Comparison of ENCODE assay signal across 25 cellular contexts in genomic region chr4:77605210-77605902, GRCh38. TPM values are rescaled to one million over a fixed set of nuclear protein-coding genes. Genes with fewer than 3 reads are reported as not detected.
"Had no signal": no experiment of that assay in that cellular context is flagged by ENCODE, and none has a peak within 500 bp of the region (broad histone marks: within the 10 kb centered on the region; RNA-seq: fewer than 3 reads in every experiment).

CXCL13 (plus strand) TSS chr4:77605820; CDS start chr4:77605866, 46 bp downstream.

- H3K27me3 ChIP-seq: cardiac muscle cell, esophagus muscularis mucosa, right atrium auricular region, stomach, upper lobe of left lung had no signal

- H3K27ac ChIP-seq: cardiac muscle cell, esophagus muscularis mucosa, prostate gland, right atrium auricular region, stomach, upper lobe of left lung had no signal

- H3K36me3 ChIP-seq: cardiac muscle cell, esophagus muscularis mucosa, prostate gland, right atrium auricular region, stomach, upper lobe of left lung had no signal

- H3K9me3 ChIP-seq: esophagus muscularis mucosa, mucosa of descending colon, prostate gland, right atrium auricular region, stomach, upper lobe of left lung had no signal

- H3K4me1 ChIP-seq: prostate gland, right atrium auricular region had no signal

- H3K4me3 ChIP-seq: cardiac muscle cell, esophagus muscularis mucosa, mucosa of descending colon, prostate gland, right atrium auricular region, stomach, upper lobe of left lung had no signal

- DNase-seq: activated CD4-positive, alpha-beta memory T cell treated with anti-CD3 and anti-CD28 coated beads, Interleukin-2, amount 10 ng/mL, durations not matched to agents 7 days and 5 days; activated CD4-positive, alpha-beta T cell treated with anti-CD3 and anti-CD28 coated beads for 4 hours; activated CD8-positive, alpha-beta memory T cell treated with anti-CD3 and anti-CD28 coated beads, Interleukin-2, amount 10 ng/mL, durations not matched to agents 7 days and 5 days; activated naive CD4-positive, alpha-beta T cell treated with Interleukin-2 at 50 U/mL for 16 hours; activated naive CD8-positive, alpha-beta T cell treated with anti-CD3 and anti-CD28 coated beads, Interleukin-2, amount 10 ng/mL, durations not matched to agents 7 days and 5 days; amygdala; effector memory CD4-positive, alpha-beta T cell; mesenchymal stem cell; mucosa of descending colon; naive B cell; stimulated activated CD4-positive, alpha-beta T cell treated with anti-CD3 and anti-CD28 coated beads, Interleukin-15, amount 100 ng/mL, for 24 hours; stimulated activated CD4-positive, alpha-beta T cell treated with anti-CD3 and anti-CD28 coated beads, Interleukin-2, amount 100 ng/mL, for 48 hours; stomach; T-helper 2 cell; upper lobe of left lung had no signal

RNA-seq across cellular contexts. Expression of gene CXCL13, which starts in this region (rescaled TPM):
- total RNA-seq: activated CD4-positive, alpha-beta memory T cell treated with anti-CD3 and anti-CD28 coated beads, Interleukin-2, amount 10 ng/mL, durations not matched to agents 7 days and 5 days; activated CD8-positive, alpha-beta memory T cell treated with anti-CD3 and anti-CD28 coated beads, Interleukin-2, amount 10 ng/mL, durations not matched to agents 7 days and 5 days; activated naive CD8-positive, alpha-beta T cell treated with anti-CD3 and anti-CD28 coated beads, Interleukin-2, amount 10 ng/mL, durations not matched to agents 7 days and 5 days; cardiac muscle cell; chondrocyte; endothelial cell of umbilical vein; neural crest cell; osteocyte; right atrium auricular region; temporal lobe; WTC11 had no signal
- polyA plus RNA-seq: cardiac muscle cell, endothelial cell of umbilical vein had no signal
